Comparison of ENCODE assay signal across 16 cellular contexts in the genomic region with DNA sequence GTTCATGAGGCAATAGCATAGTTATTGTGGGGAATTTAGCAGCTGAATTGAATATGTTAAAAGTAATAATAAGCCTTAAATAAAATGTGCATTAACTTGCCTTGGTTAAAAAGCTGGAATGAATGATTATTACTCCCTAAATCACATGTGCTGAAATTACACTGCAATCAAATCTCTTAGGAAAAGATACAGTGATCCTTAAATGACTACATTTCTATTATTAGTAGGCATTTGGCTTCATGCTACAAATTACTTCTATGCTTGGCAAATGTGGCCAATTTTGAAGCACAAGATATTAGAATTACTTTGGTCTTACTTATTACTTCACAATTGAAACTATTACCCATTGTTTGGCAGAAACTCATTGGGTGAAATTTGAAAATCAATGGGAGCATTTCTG. TPM values are rescaled to one million over a fixed set of nuclear protein-coding genes. Genes with fewer than 3 reads are reported as not detected.
DNase-seq lines count a peak whose midpoint lies in the region; ATAC-seq and TF ChIP-seq lines count a peak whose summit lies in the region.
"Had no signal": no experiment of that assay in that cellular context is flagged by ENCODE, and none has a peak within 500 bp of the region (broad histone marks: within the 10 kb centered on the region; RNA-seq: fewer than 3 reads in every experiment).

No MANE protein-coding gene starts in this region.

- H3K9ac ChIP-seq in SK-N-SH, result peak overlapping the region; percentile 25; the same call in 1 of the 2 replicates

- intact Hi-C loops in tibial artery (cut with DNase I; ENCODE audit: low total_unique reads), result loop anchor here (5.0 to 10.0 kb wide), 2 partner anchors 133 to 315 kb away; no protein-coding TSS in a partner anchor

- H3K9me3 ChIP-seq in SK-N-SH, result no peaks in the 10 kb centered on the region
- no peaks in the 10 kb centered on the region for H3K9me3 ChIP-seq in tibial artery

- peaks cover 53 to 61% of the 10 kb centered on the region in 2 experiments for H3K36me3 ChIP-seq in SK-N-SH (replicated peaks in 1 of 2; ENCODE audit: control insufficient read depth in 1 of 2, insufficient read depth in 2 of 2, low read length in 1 of 2)
- H3K36me3 ChIP-seq in brain microvascular endothelial cell (replicated peaks), result peaks cover 47% of the 10 kb centered on the region
- H3K36me3 ChIP-seq in tibial artery, result no peaks in the 10 kb centered on the region

- in situ Hi-C loops in brain microvascular endothelial cell (cut with HindIII; ENCODE audit: low pct_ligation_motif_present, low sequenced_read_pairs), result no loop called here

- POLR2A ChIA-PET in SK-N-SH (lab: Yijun Ruan, JAX), result no interaction called here

- peaks cover 39% of the 10 kb centered on the region for H3F3A ChIP-seq in SK-N-SH (replicated peaks; ENCODE audit: insufficient read depth)

- peak overlapping the region; percentile 95; the same call in 1 of the 2 replicates for H3K4me2 ChIP-seq in SK-N-SH

- DNase-seq in SK-N-SH (no peak), brain microvascular endothelial cell (no peak), iris pigment epithelial cell (ENCODE audit: low read depth) (peak; percentile 23), tibial artery (no peak), left lobe of liver (ENCODE audit: low spot score) (no peak), NCI-H1105 treated with DMSO at 0.1 percent for 48 hours (lab: John Stamatoyannopoulos, UW) (no peak), globus pallidus (ENCODE audit: low spot score) (no peak)
- DNase-seq: activated CD4-positive, alpha-beta T cell treated with anti-CD3 and anti-CD28 coated beads, Interleukin-2, amount 50 U/mL, for 4 hours; activated T-cell treated with anti-CD3 and anti-CD28 coated beads, Interleukin-2, amount 50 U/mL, for 4 hours; CD8-positive, alpha-beta memory T cell; Karpas-422; mesendoderm; NCI-H1436 treated with DMSO at 0.1 percent for 48 hours; NCI-H226 had no signal

- H3K4me3 ChIP-seq in SK-N-SH (ENCODE audit: low read depth in 2 of 2, low read length in 1 of 2), result no peak overlapping the region
- no peak overlapping the region for H3K4me3 ChIP-seq in brain microvascular endothelial cell (ENCODE audit: low read depth, low read length)
- H3K4me3 ChIP-seq in tibial artery, result no peak overlapping the region

- H3K79me2 ChIP-seq in SK-N-SH (ENCODE audit: insufficient read depth), result peaks cover 100% of the 10 kb centered on the region

- H2AFZ ChIP-seq in SK-N-SH (ENCODE audit: low read depth), result no peak overlapping the region

- peaks cover 40 to 45% of the 10 kb centered on the region in 2 experiments; a peak in 3 of 4 replicates for H3K4me1 ChIP-seq in SK-N-SH (ENCODE audit: control insufficient read depth in 1 of 2, insufficient read depth in 2 of 2, low read depth in 1 of 2, low read length in 1 of 2)
- peaks cover 0 to 76% (median 69%) of the 10 kb centered on the region in 4 donors for H3K4me1 ChIP-seq in tibial artery

- peak overlapping the region; percentile 22 to 75; a peak in 3 of 4 replicates for H3K27ac ChIP-seq in SK-N-SH (ENCODE audit: low read depth in 2 of 2, low read length in 1 of 2)
- H3K27ac ChIP-seq in brain microvascular endothelial cell, result peak overlapping the region; percentile 86
- H3K27ac ChIP-seq in tibial artery, result peak overlapping the region; percentile 36 to 45
- H3K27ac ChIP-seq: 22Rv1 had no signal

- CTCF ChIA-PET in SK-N-SH (lab: Yijun Ruan, JAX), result interaction anchor here (0.9 to 3.0 kb wide), 3 partner anchors 569 to 756 kb away, joined by 4 to 8 read pairs (median 4); no protein-coding TSS in a partner anchor

- TF ChIP-seq EP300 in SK-N-SH (IDR thresholded peaks at IDR 0.05; ENCODE audit: borderline replicate concordance in 1 of 2, low read depth in 1 of 2, low read length in 1 of 2), result no peak

- ATAC-seq in SK-N-SH treated with all-trans-retinoic acid at 6 μM for 48 hours (no peak), left lobe of liver (no peak)
- ATAC-seq: activated T-cell treated with anti-CD3 and anti-CD28 coated beads, Interleukin-2, amount 50 U/mL, for 4 hours had no signal

- H4K20me1 ChIP-seq in SK-N-SH (ENCODE audit: insufficient read depth), result peaks cover 89% of the 10 kb centered on the region

- no peaks in the 10 kb centered on the region for H3K27me3 ChIP-seq in SK-N-SH (ENCODE audit: insufficient read depth)
- H3K27me3 ChIP-seq in brain microvascular endothelial cell (replicated peaks), result no peaks in the 10 kb centered on the region
- H3K27me3 ChIP-seq in tibial artery, result no peaks in the 10 kb centered on the region

- TF ChIP-seq CTCF in SK-N-SH (IDR thresholded peaks at IDR 0.05), result no peak
- no peak for TF ChIP-seq CTCF in brain microvascular endothelial cell (IDR thresholded peaks at IDR 0.05; ENCODE audit: low read depth, low read length, missing control alignments)
- TF ChIP-seq CTCF in tibial artery (IDR thresholded peaks at IDR 0.05), result no peak

- no peak for TF ChIP-seq RAD21 in SK-N-SH (IDR thresholded peaks at IDR 0.05; ENCODE audit: low read length)

- H3K9me2 ChIP-seq in SK-N-SH, result no peaks in the 10 kb centered on the region

TF ChIP-seq in SK-N-SH, 30 proteins besides CTCF, POLR2A, EP300 and RAD21:
- 0 out of 2 replicates have a peak, but pooled peaks have one; percentile 6 for TF ChIP-seq POLR2AphosphoS5 (IDR thresholded peaks at IDR 0.05; ENCODE audit: low read depth, low read length)
- TF ChIP-seq, protein P1, sequence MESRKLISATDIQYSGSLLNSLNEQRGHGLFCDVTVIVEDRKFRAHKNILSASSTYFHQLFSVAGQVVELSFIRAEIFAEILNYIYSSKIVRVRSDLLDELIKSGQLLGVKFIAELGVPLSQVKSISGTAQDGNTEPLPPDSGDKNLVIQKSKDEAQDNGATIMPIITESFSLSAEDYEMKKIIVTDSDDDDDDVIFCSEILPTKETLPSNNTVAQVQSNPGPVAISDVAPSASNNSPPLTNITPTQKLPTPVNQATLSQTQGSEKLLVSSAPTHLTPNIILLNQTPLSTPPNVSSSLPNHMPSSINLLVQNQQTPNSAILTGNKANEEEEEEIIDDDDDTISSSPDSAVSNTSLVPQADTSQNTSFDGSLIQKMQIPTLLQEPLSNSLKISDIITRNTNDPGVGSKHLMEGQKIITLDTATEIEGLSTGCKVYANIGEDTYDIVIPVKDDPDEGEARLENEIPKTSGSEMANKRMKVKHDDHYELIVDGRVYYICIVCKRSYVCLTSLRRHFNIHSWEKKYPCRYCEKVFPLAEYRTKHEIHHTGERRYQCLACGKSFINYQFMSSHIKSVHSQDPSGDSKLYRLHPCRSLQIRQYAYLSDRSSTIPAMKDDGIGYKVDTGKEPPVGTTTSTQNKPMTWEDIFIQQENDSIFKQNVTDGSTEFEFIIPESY (IDR thresholded peaks at IDR 0.05; ENCODE audit: borderline replicate concordance, low read depth), result no peak
- TF ChIP-seq YY1 (IDR thresholded peaks at IDR 0.05; ENCODE audit: low read depth), result no peak

TF ChIP-seq in SK-N-SH treated with all-trans-retinoic acid at 6 μM for 48 hours, 23 proteins besides CTCF, POLR2A, EP300 and RAD21 (continues in another document):
- no peak for TF ChIP-seq ISL1 (CRISPR knock-in tag; IDR thresholded peaks at IDR 0.05)
- TF ChIP-seq, protein P2, sequence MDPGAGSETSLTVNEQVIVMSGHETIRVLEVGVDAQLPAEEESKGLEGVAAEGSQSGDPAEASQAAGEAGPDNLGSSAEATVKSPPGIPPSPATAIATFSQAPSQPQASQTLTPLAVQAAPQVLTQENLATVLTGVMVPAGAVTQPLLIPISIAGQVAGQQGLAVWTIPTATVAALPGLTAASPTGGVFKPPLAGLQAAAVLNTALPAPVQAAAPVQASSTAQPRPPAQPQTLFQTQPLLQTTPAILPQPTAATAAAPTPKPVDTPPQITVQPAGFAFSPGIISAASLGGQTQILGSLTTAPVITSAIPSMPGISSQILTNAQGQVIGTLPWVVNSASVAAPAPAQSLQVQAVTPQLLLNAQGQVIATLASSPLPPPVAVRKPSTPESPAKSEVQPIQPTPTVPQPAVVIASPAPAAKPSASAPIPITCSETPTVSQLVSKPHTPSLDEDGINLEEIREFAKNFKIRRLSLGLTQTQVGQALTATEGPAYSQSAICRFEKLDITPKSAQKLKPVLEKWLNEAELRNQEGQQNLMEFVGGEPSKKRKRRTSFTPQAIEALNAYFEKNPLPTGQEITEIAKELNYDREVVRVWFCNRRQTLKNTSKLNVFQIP (CRISPR knock-in tag; IDR thresholded peaks at IDR 0.05; ENCODE audit: borderline replicate concordance, low read depth), result no peak
- TF ChIP-seq SNAI2 (CRISPR knock-in tag; IDR thresholded peaks at IDR 0.05), result no peak
- TF ChIP-seq ESRRG (CRISPR knock-in tag; IDR thresholded peaks at IDR 0.05), result no peak
- TF ChIP-seq, protein P3, sequence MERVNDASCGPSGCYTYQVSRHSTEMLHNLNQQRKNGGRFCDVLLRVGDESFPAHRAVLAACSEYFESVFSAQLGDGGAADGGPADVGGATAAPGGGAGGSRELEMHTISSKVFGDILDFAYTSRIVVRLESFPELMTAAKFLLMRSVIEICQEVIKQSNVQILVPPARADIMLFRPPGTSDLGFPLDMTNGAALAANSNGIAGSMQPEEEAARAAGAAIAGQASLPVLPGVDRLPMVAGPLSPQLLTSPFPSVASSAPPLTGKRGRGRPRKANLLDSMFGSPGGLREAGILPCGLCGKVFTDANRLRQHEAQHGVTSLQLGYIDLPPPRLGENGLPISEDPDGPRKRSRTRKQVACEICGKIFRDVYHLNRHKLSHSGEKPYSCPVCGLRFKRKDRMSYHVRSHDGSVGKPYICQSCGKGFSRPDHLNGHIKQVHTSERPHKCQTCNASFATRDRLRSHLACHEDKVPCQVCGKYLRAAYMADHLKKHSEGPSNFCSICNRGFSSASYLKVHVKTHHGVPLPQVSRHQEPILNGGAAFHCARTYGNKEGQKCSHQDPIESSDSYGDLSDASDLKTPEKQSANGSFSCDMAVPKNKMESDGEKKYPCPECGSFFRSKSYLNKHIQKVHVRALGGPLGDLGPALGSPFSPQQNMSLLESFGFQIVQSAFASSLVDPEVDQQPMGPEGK (CRISPR knock-in tag; IDR thresholded peaks at IDR 0.05; ENCODE audit: borderline replicate concordance), result no peak
- TF ChIP-seq ZFP30 (CRISPR knock-in tag; IDR thresholded peaks at IDR 0.05), result no peak
- no peak for TF ChIP-seq ARNTL (CRISPR knock-in tag; IDR thresholded peaks at IDR 0.05; ENCODE audit: borderline replicate concordance, low read depth)
- no peak for TF ChIP-seq OSR1 (CRISPR knock-in tag; IDR thresholded peaks at IDR 0.05)
- no peak for TF ChIP-seq GLIS3 (CRISPR knock-in tag; IDR thresholded peaks at IDR 0.05)
- no peak for TF ChIP-seq ZFP3 (CRISPR knock-in tag; IDR thresholded peaks at IDR 0.05)
- TF ChIP-seq RARB (CRISPR knock-in tag; IDR thresholded peaks at IDR 0.05), result no peak
- TF ChIP-seq TOX (CRISPR knock-in tag; IDR thresholded peaks at IDR 0.05; ENCODE audit: borderline replicate concordance), result no peak
- no peak for TF ChIP-seq BACH2 (CRISPR knock-in tag; IDR thresholded peaks at IDR 0.05; ENCODE audit: borderline replicate concordance)

RNA-seq across cellular contexts. Expression of a gene that starts 5.4 kb away (rescaled TPM):
- polyA plus RNA-seq in SK-N-SH (2012; rRNA removed), result 49.7 and 56.7 TPM in 2 replicates
- 39.1 and 50.9 TPM in 2 replicates for polyA plus RNA-seq in SK-N-SH (2012; cell fraction: cytosol; rRNA removed)
- 55.8 and 82.5 TPM in 2 replicates for polyA plus RNA-seq in SK-N-SH (2012; cell fraction: nucleus; rRNA removed)
- 19.2 TPM for total RNA-seq in left lobe of liver
- total RNA-seq: CD8-positive, alpha-beta memory T cell had no signal
- polyA plus RNA-seq: CD8-positive, alpha-beta memory T cell had no signal
